ENCODE assay signal across 2 cellular contexts in genomic region chr1:56452027-56453011, GRCh38.
TF ChIP-seq lines count a peak whose summit lies in the region.

No MANE protein-coding gene starts in this region.

TF ChIP-seq in GM23338, 12 proteins besides CTCF, POLR2A, EP300 and RAD21:
- TF ChIP-seq ZNF462 (CRISPR knock-in tag; IDR thresholded peaks at IDR 0.05) (no peak), EZH2 (IDR thresholded peaks at IDR 0.05; ENCODE audit: low read depth, unreplicated experiment) (no peak), ZNF331 (CRISPR knock-in tag; IDR thresholded peaks at IDR 0.05; ENCODE audit: low read depth) (no peak), STAT1 (IDR thresholded peaks at IDR 0.05; ENCODE audit: unreplicated experiment) (no peak), CREB1 (CRISPR knock-in tag; IDR thresholded peaks at IDR 0.05; ENCODE audit: low read depth) (no peak), POLR2AphosphoS5 (IDR thresholded peaks at IDR 0.05; ENCODE audit: low read depth) (no peak), NANOG (IDR thresholded peaks at IDR 0.05; ENCODE audit: borderline replicate concordance) (no peak), ZNF114 (CRISPR knock-in tag; IDR thresholded peaks at IDR 0.05) (no peak), JUNB (IDR thresholded peaks at IDR 0.05; ENCODE audit: unreplicated experiment) (no peak), EZH2phosphoT487 (IDR thresholded peaks at IDR 0.05; ENCODE audit: unreplicated experiment) (no peak)
- TF ChIP-seq, protein P1, sequence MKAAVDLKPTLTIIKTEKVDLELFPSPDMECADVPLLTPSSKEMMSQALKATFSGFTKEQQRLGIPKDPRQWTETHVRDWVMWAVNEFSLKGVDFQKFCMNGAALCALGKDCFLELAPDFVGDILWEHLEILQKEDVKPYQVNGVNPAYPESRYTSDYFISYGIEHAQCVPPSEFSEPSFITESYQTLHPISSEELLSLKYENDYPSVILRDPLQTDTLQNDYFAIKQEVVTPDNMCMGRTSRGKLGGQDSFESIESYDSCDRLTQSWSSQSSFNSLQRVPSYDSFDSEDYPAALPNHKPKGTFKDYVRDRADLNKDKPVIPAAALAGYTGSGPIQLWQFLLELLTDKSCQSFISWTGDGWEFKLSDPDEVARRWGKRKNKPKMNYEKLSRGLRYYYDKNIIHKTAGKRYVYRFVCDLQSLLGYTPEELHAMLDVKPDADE (IDR thresholded peaks at IDR 0.05), result no peak
- TF ChIP-seq, protein P2, sequence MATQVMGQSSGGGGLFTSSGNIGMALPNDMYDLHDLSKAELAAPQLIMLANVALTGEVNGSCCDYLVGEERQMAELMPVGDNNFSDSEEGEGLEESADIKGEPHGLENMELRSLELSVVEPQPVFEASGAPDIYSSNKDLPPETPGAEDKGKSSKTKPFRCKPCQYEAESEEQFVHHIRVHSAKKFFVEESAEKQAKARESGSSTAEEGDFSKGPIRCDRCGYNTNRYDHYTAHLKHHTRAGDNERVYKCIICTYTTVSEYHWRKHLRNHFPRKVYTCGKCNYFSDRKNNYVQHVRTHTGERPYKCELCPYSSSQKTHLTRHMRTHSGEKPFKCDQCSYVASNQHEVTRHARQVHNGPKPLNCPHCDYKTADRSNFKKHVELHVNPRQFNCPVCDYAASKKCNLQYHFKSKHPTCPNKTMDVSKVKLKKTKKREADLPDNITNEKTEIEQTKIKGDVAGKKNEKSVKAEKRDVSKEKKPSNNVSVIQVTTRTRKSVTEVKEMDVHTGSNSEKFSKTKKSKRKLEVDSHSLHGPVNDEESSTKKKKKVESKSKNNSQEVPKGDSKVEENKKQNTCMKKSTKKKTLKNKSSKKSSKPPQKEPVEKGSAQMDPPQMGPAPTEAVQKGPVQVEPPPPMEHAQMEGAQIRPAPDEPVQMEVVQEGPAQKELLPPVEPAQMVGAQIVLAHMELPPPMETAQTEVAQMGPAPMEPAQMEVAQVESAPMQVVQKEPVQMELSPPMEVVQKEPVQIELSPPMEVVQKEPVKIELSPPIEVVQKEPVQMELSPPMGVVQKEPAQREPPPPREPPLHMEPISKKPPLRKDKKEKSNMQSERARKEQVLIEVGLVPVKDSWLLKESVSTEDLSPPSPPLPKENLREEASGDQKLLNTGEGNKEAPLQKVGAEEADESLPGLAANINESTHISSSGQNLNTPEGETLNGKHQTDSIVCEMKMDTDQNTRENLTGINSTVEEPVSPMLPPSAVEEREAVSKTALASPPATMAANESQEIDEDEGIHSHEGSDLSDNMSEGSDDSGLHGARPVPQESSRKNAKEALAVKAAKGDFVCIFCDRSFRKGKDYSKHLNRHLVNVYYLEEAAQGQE (IDR thresholded peaks at IDR 0.05; ENCODE audit: unreplicated experiment), result no peak

TF ChIP-seq in liver, 16 proteins besides CTCF, POLR2A, EP300 and RAD21 (continued from another document):
- TF ChIP-seq ZBTB33 (IDR thresholded peaks at IDR 0.05) (no peak), GABPA (IDR thresholded peaks at IDR 0.05 in 1 of 2, conservative IDR thresholded peaks at IDR 0.05 in 1 of 2) (no peak), RXRA (IDR thresholded peaks at IDR 0.05) (no peak), JUND (IDR thresholded peaks at IDR 0.05) (no peak)
